2 cellular contexts compared by ENCODE assay signal in genomic region chr4:154618708-154619315, GRCh38.
A peak's percentile ranks its signal among the peaks of the same experiment; 100 is the strongest.
TF ChIP-seq lines count a peak whose summit lies in the region.

No MANE protein-coding gene starts in this region.

TF ChIP-seq in HCT116, 20 proteins besides CTCF, POLR2A, EP300 and RAD21:
- TF ChIP-seq EGR1 (IDR thresholded peaks at IDR 0.05; ENCODE audit: low read depth), result no peak
- no peak for TF ChIP-seq ZNF274 (IDR thresholded peaks at IDR 0.05; ENCODE audit: low read depth, low read length)
- TF ChIP-seq, protein P1, sequence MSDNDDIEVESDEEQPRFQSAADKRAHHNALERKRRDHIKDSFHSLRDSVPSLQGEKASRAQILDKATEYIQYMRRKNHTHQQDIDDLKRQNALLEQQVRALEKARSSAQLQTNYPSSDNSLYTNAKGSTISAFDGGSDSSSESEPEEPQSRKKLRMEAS (IDR thresholded peaks at IDR 0.05), result no peak
- no peak for TF ChIP-seq JUND (IDR thresholded peaks at IDR 0.05)
- no peak for TF ChIP-seq TCF7L2 (IDR thresholded peaks at IDR 0.05; ENCODE audit: borderline replicate concordance, extremely low read depth, insufficient read depth, insufficient read length)
- no peak for TF ChIP-seq SRF (IDR thresholded peaks at IDR 0.05; ENCODE audit: low read depth)
- TF ChIP-seq ZFX (IDR thresholded peaks at IDR 0.05), result no peak

TF ChIP-seq in HepG2, 621 proteins besides CTCF, POLR2A, EP300 and RAD21 (continues in another document):
- TF ChIP-seq MZF1 (CRISPR knock-in tag; IDR thresholded peaks at IDR 0.05; ENCODE audit: borderline replicate concordance) (no peak), ZBTB7B (CRISPR knock-in tag; IDR thresholded peaks at IDR 0.05) (peak; percentile 59; the same call in 1 of the 2 replicates), SNAPC2 (CRISPR knock-in tag; IDR thresholded peaks at IDR 0.05) (no peak), TOE1 (CRISPR knock-in tag; IDR thresholded peaks at IDR 0.05) (no peak), ERF (CRISPR knock-in tag; IDR thresholded peaks at IDR 0.05) (0 out of 2 replicates have a peak, but pooled peaks have one; percentile 22), HOXA9 (CRISPR knock-in tag; IDR thresholded peaks at IDR 0.05; ENCODE audit: borderline replicate concordance) (no peak), MLXIP (CRISPR knock-in tag; IDR thresholded peaks at IDR 0.05; ENCODE audit: borderline replicate concordance) (no peak), SP1 (IDR thresholded peaks at IDR 0.05) (no peak), SP1 (CRISPR knock-in tag; IDR thresholded peaks at IDR 0.05) (no peak), ZNF513 (CRISPR knock-in tag; conservative IDR thresholded peaks at IDR 0.05) (no peak), GATAD2A (CRISPR knock-in tag; IDR thresholded peaks at IDR 0.05) (peak; percentile 53), STAT5B (CRISPR knock-in tag; IDR thresholded peaks at IDR 0.05) (no peak), ATRX (CRISPR knock-in tag; IDR thresholded peaks at IDR 0.05; ENCODE audit: borderline replicate concordance) (no peak), TGIF2 (CRISPR knock-in tag; IDR thresholded peaks at IDR 0.05) (no peak), RARA (CRISPR knock-in tag; IDR thresholded peaks at IDR 0.05) (peak; percentile 42), RXRB (CRISPR knock-in tag; IDR thresholded peaks at IDR 0.05; ENCODE audit: borderline replicate concordance) (peak; percentile 51; the same call in 1 of the 2 replicates), GATAD1 (CRISPR knock-in tag; IDR thresholded peaks at IDR 0.05) (0 out of 2 replicates have a peak, but pooled peaks have one; percentile 25), SOX5 (CRISPR knock-in tag; IDR thresholded peaks at IDR 0.05; ENCODE audit: borderline replicate concordance) (peak; percentile 34; the same call in 1 of the 2 replicates), SMAD3 (CRISPR knock-in tag; IDR thresholded peaks at IDR 0.05) (peak; percentile 89), STAG1 (CRISPR knock-in tag; IDR thresholded peaks at IDR 0.05) (peak; percentile 96), BORCS8-MEF2B (CRISPR knock-in tag; IDR thresholded peaks at IDR 0.05) (no peak), KLF16 (CRISPR knock-in tag; IDR thresholded peaks at IDR 0.05) (peak in 1 of 2 experiments; percentile 34; a peak in 1 of 4 replicates)
- TF ChIP-seq, protein P2, sequence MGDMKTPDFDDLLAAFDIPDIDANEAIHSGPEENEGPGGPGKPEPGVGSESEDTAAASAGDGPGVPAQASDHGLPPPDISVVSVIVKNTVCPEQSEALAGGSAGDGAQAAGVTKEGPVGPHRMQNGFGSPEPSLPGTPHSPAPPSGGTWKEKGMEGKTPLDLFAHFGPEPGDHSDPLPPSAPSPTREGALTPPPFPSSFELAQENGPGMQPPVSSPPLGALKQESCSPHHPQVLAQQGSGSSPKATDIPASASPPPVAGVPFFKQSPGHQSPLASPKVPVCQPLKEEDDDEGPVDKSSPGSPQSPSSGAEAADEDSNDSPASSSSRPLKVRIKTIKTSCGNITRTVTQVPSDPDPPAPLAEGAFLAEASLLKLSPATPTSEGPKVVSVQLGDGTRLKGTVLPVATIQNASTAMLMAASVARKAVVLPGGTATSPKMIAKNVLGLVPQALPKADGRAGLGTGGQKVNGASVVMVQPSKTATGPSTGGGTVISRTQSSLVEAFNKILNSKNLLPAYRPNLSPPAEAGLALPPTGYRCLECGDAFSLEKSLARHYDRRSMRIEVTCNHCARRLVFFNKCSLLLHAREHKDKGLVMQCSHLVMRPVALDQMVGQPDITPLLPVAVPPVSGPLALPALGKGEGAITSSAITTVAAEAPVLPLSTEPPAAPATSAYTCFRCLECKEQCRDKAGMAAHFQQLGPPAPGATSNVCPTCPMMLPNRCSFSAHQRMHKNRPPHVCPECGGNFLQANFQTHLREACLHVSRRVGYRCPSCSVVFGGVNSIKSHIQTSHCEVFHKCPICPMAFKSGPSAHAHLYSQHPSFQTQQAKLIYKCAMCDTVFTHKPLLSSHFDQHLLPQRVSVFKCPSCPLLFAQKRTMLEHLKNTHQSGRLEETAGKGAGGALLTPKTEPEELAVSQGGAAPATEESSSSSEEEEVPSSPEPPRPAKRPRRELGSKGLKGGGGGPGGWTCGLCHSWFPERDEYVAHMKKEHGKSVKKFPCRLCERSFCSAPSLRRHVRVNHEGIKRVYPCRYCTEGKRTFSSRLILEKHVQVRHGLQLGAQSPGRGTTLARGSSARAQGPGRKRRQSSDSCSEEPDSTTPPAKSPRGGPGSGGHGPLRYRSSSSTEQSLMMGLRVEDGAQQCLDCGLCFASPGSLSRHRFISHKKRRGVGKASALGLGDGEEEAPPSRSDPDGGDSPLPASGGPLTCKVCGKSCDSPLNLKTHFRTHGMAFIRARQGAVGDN (CRISPR knock-in tag; IDR thresholded peaks at IDR 0.05), result no peak
- TF ChIP-seq, protein P3, sequence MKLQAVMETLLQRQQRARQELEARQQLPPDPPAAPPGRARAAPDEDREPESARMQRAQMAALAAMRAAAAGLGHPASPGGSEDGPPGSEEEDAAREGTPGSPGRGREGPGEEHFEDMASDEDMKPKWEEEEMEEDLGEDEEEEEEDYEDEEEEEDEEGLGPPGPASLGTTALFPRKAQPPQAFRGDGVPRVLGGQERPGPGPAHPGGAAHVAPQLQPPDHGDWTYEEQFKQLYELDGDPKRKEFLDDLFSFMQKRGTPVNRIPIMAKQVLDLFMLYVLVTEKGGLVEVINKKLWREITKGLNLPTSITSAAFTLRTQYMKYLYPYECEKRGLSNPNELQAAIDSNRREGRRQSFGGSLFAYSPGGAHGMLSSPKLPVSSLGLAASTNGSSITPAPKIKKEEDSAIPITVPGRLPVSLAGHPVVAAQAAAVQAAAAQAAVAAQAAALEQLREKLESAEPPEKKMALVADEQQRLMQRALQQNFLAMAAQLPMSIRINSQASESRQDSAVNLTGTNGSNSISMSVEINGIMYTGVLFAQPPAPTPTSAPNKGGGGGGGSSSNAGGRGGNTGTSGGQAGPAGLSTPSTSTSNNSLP (IDR thresholded peaks at IDR 0.05; ENCODE audit: low read depth, low read length), result peak; percentile 58; the same call in 1 of the 2 replicates
- TF ChIP-seq, protein P4, sequence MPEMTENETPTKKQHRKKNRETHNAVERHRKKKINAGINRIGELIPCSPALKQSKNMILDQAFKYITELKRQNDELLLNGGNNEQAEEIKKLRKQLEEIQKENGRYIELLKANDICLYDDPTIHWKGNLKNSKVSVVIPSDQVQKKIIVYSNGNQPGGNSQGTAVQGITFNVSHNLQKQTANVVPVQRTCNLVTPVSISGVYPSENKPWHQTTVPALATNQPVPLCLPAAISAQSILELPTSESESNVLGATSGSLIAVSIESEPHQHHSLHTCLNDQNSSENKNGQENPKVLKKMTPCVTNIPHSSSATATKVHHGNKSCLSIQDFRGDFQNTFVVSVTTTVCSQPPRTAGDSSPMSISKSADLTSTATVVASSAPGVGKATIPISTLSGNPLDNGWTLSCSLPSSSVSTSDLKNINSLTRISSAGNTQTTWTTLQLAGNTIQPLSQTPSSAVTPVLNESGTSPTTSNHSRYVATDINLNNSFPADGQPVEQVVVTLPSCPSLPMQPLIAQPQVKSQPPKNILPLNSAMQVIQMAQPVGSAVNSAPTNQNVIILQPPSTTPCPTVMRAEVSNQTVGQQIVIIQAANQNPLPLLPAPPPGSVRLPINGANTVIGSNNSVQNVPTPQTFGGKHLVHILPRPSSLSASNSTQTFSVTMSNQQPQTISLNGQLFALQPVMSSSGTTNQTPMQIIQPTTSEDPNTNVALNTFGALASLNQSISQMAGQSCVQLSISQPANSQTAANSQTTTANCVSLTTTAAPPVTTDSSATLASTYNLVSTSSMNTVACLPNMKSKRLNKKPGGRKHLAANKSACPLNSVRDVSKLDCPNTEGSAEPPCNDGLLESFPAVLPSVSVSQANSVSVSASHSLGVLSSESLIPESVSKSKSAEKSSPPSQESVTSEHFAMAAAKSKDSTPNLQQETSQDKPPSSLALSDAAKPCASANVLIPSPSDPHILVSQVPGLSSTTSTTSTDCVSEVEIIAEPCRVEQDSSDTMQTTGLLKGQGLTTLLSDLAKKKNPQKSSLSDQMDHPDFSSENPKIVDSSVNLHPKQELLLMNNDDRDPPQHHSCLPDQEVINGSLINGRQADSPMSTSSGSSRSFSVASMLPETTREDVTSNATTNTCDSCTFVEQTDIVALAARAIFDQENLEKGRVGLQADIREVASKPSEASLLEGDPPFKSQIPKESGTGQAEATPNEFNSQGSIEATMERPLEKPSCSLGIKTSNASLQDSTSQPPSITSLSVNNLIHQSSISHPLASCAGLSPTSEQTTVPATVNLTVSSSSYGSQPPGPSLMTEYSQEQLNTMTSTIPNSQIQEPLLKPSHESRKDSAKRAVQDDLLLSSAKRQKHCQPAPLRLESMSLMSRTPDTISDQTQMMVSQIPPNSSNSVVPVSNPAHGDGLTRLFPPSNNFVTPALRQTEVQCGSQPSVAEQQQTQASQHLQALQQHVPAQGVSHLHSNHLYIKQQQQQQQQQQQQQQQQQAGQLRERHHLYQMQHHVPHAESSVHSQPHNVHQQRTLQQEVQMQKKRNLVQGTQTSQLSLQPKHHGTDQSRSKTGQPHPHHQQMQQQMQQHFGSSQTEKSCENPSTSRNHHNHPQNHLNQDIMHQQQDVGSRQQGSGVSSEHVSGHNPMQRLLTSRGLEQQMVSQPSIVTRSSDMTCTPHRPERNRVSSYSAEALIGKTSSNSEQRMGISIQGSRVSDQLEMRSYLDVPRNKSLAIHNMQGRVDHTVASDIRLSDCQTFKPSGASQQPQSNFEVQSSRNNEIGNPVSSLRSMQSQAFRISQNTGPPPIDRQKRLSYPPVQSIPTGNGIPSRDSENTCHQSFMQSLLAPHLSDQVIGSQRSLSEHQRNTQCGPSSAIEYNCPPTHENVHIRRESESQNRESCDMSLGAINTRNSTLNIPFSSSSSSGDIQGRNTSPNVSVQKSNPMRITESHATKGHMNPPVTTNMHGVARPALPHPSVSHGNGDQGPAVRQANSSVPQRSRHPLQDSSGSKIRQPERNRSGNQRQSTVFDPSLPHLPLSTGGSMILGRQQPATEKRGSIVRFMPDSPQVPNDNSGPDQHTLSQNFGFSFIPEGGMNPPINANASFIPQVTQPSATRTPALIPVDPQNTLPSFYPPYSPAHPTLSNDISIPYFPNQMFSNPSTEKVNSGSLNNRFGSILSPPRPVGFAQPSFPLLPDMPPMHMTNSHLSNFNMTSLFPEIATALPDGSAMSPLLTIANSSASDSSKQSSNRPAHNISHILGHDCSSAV (CRISPR knock-in tag; IDR thresholded peaks at IDR 0.05; ENCODE audit: borderline replicate concordance), result no peak
- TF ChIP-seq, protein P5, sequence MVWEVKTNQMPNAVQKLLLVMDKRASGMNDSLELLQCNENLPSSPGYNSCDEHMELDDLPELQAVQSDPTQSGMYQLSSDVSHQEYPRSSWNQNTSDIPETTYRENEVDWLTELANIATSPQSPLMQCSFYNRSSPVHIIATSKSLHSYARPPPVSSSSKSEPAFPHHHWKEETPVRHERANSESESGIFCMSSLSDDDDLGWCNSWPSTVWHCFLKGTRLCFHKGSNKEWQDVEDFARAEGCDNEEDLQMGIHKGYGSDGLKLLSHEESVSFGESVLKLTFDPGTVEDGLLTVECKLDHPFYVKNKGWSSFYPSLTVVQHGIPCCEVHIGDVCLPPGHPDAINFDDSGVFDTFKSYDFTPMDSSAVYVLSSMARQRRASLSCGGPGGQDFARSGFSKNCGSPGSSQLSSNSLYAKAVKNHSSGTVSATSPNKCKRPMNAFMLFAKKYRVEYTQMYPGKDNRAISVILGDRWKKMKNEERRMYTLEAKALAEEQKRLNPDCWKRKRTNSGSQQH (CRISPR knock-in tag; IDR thresholded peaks at IDR 0.05; ENCODE audit: low read depth), result no peak
- TF ChIP-seq, protein P6, sequence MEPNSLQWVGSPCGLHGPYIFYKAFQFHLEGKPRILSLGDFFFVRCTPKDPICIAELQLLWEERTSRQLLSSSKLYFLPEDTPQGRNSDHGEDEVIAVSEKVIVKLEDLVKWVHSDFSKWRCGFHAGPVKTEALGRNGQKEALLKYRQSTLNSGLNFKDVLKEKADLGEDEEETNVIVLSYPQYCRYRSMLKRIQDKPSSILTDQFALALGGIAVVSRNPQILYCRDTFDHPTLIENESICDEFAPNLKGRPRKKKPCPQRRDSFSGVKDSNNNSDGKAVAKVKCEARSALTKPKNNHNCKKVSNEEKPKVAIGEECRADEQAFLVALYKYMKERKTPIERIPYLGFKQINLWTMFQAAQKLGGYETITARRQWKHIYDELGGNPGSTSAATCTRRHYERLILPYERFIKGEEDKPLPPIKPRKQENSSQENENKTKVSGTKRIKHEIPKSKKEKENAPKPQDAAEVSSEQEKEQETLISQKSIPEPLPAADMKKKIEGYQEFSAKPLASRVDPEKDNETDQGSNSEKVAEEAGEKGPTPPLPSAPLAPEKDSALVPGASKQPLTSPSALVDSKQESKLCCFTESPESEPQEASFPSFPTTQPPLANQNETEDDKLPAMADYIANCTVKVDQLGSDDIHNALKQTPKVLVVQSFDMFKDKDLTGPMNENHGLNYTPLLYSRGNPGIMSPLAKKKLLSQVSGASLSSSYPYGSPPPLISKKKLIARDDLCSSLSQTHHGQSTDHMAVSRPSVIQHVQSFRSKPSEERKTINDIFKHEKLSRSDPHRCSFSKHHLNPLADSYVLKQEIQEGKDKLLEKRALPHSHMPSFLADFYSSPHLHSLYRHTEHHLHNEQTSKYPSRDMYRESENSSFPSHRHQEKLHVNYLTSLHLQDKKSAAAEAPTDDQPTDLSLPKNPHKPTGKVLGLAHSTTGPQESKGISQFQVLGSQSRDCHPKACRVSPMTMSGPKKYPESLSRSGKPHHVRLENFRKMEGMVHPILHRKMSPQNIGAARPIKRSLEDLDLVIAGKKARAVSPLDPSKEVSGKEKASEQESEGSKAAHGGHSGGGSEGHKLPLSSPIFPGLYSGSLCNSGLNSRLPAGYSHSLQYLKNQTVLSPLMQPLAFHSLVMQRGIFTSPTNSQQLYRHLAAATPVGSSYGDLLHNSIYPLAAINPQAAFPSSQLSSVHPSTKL (CRISPR knock-in tag; IDR thresholded peaks at IDR 0.05), result peak; percentile 38; the same call in 1 of the 2 replicates
